Comparison of ENCODE assay signal across 29 cellular contexts in genomic region chr4:45199736-45200135, GRCh38.
"Had no signal": no experiment of that assay in that cellular context is flagged by ENCODE, and none has a peak within 500 bp of the region (broad histone marks: within the 10 kb centered on the region; RNA-seq: fewer than 3 reads in every experiment).

No MANE protein-coding gene starts in this region.

- H3K9me3 ChIP-seq: adrenal gland, ascending aorta had no signal

- H3K27ac ChIP-seq: adrenal gland, ascending aorta, VCaP had no signal

- DNase-seq: activated B cell treated with CpG ODN at 0.5 μM for 24 hours; activated CD4-positive, alpha-beta memory T cell treated with anti-CD3 and anti-CD28 coated beads for 36 hours; activated CD4-positive, alpha-beta T cell treated with anti-CD3 and anti-CD28 coated beads for 4 hours; activated CD4-positive, alpha-beta T cell treated with anti-CD3 and anti-CD28 coated beads, Interleukin-2, amount 10 ng/mL, durations not matched to agents 24 days and 14 days; activated CD4-positive, alpha-beta T cell treated with anti-CD3 and anti-CD28 coated beads, Interleukin-2, amount 50 U/mL, for 1 hour; activated CD4-positive, alpha-beta T cell treated with anti-CD3 and anti-CD28 coated beads, Interleukin-2, amount 50 U/mL, for 4 hours; activated CD4-positive, CD25-positive, alpha-beta regulatory T cell treated with anti-CD3 and anti-CD28 coated beads, Interleukin-2, amount 50 U/mL, for 72 hours; activated CD8-positive, alpha-beta memory T cell treated with anti-CD3 and anti-CD28 coated beads, Interleukin-2, amount 50 U/mL, for 4 hours; activated CD8-positive, alpha-beta T cell treated with anti-CD3 and anti-CD28 coated beads for 36 hours; activated effector memory CD4-positive, alpha-beta T cell treated with anti-CD3 and anti-CD28 coated beads, Interleukin-2, amount 50 U/mL, for 16 hours; activated gamma-delta T cell treated with Interleukin-2 at 50 U/mL for 16 hours; activated naive CD4-positive, alpha-beta T cell; activated naive CD4-positive, alpha-beta T cell treated with anti-CD3 and anti-CD28 coated beads for 36 hours; activated naive CD4-positive, alpha-beta T cell treated with anti-CD3 and anti-CD28 coated beads, Interleukin-2, amount 50 U/mL, for 16 hours; activated naive CD8-positive, alpha-beta T cell treated with anti-CD3 and anti-CD28 coated beads for 36 hours; activated T-cell treated with anti-CD3 and anti-CD28 coated beads for 4 hours; activated T-cell treated with anti-CD3 and anti-CD28 coated beads, Interleukin-2, amount 50 U/mL, for 1 hour; activated T-cell treated with anti-CD3 and anti-CD28 coated beads, Interleukin-2, amount 50 U/mL, for 4 hours; activated T-cell treated with anti-CD3 and anti-CD28 coated beads, Interleukin-2, amount 50 U/mL, for 72 hours; adrenal gland; amygdala; anterior cingulate cortex; central memory CD4-positive, alpha-beta T cell; SW 1271; T-helper 1 cell; T-helper 2 cell; T-helper 9 cell had no signal

- H3K4me1 ChIP-seq: adrenal gland, ascending aorta had no signal

- H3K4me3 ChIP-seq: adrenal gland, ascending aorta had no signal

- H3K36me3 ChIP-seq: adrenal gland, ascending aorta had no signal

- H3K27me3 ChIP-seq: adrenal gland, ascending aorta had no signal
